ENCODE assay signal across 8 cellular contexts in the genomic region with DNA sequence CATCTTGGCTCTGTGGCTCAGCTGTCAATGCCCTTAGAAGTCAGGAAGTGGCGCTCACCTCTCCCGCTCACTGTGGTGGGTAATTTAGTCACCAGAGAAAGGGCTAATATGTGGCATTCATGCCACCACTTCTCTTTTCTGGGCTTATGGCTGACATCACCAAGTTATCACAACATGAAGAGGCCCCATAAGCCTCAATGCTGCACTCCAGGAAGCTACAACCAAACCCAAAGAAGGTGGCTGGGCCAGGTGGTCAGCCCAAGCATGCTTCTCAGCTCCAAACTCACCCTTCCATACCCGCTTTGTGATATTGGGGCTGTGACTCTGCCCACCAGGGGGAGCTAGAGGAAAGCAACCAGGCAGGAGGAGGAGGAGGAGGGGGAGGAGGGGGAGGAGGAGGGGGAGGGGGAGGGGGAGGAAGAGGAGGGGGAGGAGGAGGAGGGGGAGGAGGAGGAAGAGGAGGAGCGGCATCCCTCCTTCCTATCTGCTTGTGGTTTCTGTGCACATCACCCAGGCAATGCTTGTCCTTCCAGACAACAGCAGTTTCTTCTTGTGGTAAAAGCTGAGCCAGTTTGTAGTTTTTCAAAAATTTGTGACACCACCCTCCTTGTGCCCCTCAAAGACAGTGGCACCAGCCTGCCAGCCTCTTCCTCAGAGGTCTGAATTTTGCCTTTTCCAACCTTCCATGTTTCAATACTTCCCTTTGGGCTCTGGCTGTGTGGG. TPM values are rescaled to one million over a fixed set of nuclear protein-coding genes. Genes with fewer than 3 reads are reported as not detected.
DNase-seq lines count a peak whose midpoint lies in the region; ATAC-seq lines count a peak whose summit lies in the region.

No MANE protein-coding gene starts in this region.

- H3K27ac Mint-ChIP-seq in activated T-helper 1 cell treated with anti-CD3 and anti-CD28 coated beads, Interleukin-12 subunit alpha, Interleukin-12 subunit beta, Interleukin-2, Interleukin-4 antibody, amounts not matched to agents 30 ng/mL and 10 ng/mL and 1 ng/mL, durations not matched to agents 14 hours and 24 hours and 36 hours: no peak overlapping the region

- intact Hi-C loops in activated T-helper 1 cell treated with anti-CD3 and anti-CD28 coated beads, Interleukin-12 subunit alpha, Interleukin-12 subunit beta, Interleukin-2, Interleukin-4 antibody, amounts not matched to agents 30 ng/mL and 10 ng/mL and 1 ng/mL, durations not matched to agents 14 hours and 24 hours and 36 hours (cut with micrococcal nuclease): loop anchor here (1.0 to 2.0 kb wide), 3 partner anchors 173 to 367 kb away; a partner anchor contains a TSS
- intact Hi-C loops in posterior vena cava (cut with DNase I): loop anchor here in 1 of 2 donors (10.0 kb wide), 1 partner anchor 169 kb away; no protein-coding TSS in a partner anchor

- DNase-seq in NCI-H1436 (lab: John Stamatoyannopoulos, UW) (peak; percentile 15), NCI-H1436 treated with DMSO at 0.1 percent for 48 hours (lab: John Stamatoyannopoulos, UW) (no peak), RPMI8226 (peak; percentile 79), germinal center (ENCODE audit: low spot score) (peak; percentile 76), posterior vena cava (ENCODE audit: low spot score) (peak; percentile 88)
- peak; percentile 35 for DNase-seq in activated T-helper 1 cell treated with anti-CD3 and anti-CD28 coated beads, Interleukin-12 subunit alpha, Interleukin-12 subunit beta, Interleukin-2, Interleukin-4 antibody, amounts not matched to agents 30 ng/mL and 10 ng/mL and 1 ng/mL, durations not matched to agents 14 hours and 24 hours and 36 hours (ENCODE audit: low spot score)

- no peaks in the 10 kb centered on the region for H3K9me3 Mint-ChIP-seq in activated T-helper 1 cell treated with anti-CD3 and anti-CD28 coated beads, Interleukin-12 subunit alpha, Interleukin-12 subunit beta, Interleukin-2, Interleukin-4 antibody, amounts not matched to agents 30 ng/mL and 10 ng/mL and 1 ng/mL, durations not matched to agents 14 hours and 24 hours and 36 hours

- H3K27me3 Mint-ChIP-seq in activated T-helper 1 cell treated with anti-CD3 and anti-CD28 coated beads, Interleukin-12 subunit alpha, Interleukin-12 subunit beta, Interleukin-2, Interleukin-4 antibody, amounts not matched to agents 30 ng/mL and 10 ng/mL and 1 ng/mL, durations not matched to agents 14 hours and 24 hours and 36 hours (ENCODE audit: insufficient read depth): peaks cover 8% of the 10 kb centered on the region

- no peak overlapping the region for H3K4me3 Mint-ChIP-seq in activated T-helper 1 cell treated with anti-CD3 and anti-CD28 coated beads, Interleukin-12 subunit alpha, Interleukin-12 subunit beta, Interleukin-2, Interleukin-4 antibody, amounts not matched to agents 30 ng/mL and 10 ng/mL and 1 ng/mL, durations not matched to agents 14 hours and 24 hours and 36 hours

- H3K36me3 Mint-ChIP-seq in activated T-helper 1 cell treated with anti-CD3 and anti-CD28 coated beads, Interleukin-12 subunit alpha, Interleukin-12 subunit beta, Interleukin-2, Interleukin-4 antibody, amounts not matched to agents 30 ng/mL and 10 ng/mL and 1 ng/mL, durations not matched to agents 14 hours and 24 hours and 36 hours (ENCODE audit: low read depth): no peaks in the 10 kb centered on the region

- ATAC-seq in HG03342 (IDR thresholded peaks at IDR 0.05; ENCODE audit: unreplicated experiment): peak; percentile 53
- no peak for ATAC-seq in GM21367 (IDR thresholded peaks at IDR 0.05; ENCODE audit: unreplicated experiment)

- no peaks in the 10 kb centered on the region for H3K4me1 Mint-ChIP-seq in activated T-helper 1 cell treated with anti-CD3 and anti-CD28 coated beads, Interleukin-12 subunit alpha, Interleukin-12 subunit beta, Interleukin-2, Interleukin-4 antibody, amounts not matched to agents 30 ng/mL and 10 ng/mL and 1 ng/mL, durations not matched to agents 14 hours and 24 hours and 36 hours (ENCODE audit: low read depth)

RNA-seq across cellular contexts. Expression of a gene that starts 42.1 kb away (rescaled TPM):
- total RNA-seq in activated T-helper 1 cell treated with anti-CD3 and anti-CD28 coated beads, Interleukin-12 subunit alpha, Interleukin-12 subunit beta, Interleukin-2, Interleukin-4 antibody, amounts not matched to agents 30 ng/mL and 10 ng/mL and 1 ng/mL, durations not matched to agents 14 hours and 24 hours and 36 hours: not detected in 2 replicates
- not detected for total RNA-seq in posterior vena cava

RNA-seq across cellular contexts. Expression of a gene that starts 55.2 kb away (rescaled TPM):
- total RNA-seq in activated T-helper 1 cell treated with anti-CD3 and anti-CD28 coated beads, Interleukin-12 subunit alpha, Interleukin-12 subunit beta, Interleukin-2, Interleukin-4 antibody, amounts not matched to agents 30 ng/mL and 10 ng/mL and 1 ng/mL, durations not matched to agents 14 hours and 24 hours and 36 hours: not detected in 2 replicates
- total RNA-seq in posterior vena cava: under 1 TPM in 1 of 2 donors, not detected in 1; 0.19 TPM
